11 cellular contexts compared by ENCODE assay signal in the genomic region with DNA sequence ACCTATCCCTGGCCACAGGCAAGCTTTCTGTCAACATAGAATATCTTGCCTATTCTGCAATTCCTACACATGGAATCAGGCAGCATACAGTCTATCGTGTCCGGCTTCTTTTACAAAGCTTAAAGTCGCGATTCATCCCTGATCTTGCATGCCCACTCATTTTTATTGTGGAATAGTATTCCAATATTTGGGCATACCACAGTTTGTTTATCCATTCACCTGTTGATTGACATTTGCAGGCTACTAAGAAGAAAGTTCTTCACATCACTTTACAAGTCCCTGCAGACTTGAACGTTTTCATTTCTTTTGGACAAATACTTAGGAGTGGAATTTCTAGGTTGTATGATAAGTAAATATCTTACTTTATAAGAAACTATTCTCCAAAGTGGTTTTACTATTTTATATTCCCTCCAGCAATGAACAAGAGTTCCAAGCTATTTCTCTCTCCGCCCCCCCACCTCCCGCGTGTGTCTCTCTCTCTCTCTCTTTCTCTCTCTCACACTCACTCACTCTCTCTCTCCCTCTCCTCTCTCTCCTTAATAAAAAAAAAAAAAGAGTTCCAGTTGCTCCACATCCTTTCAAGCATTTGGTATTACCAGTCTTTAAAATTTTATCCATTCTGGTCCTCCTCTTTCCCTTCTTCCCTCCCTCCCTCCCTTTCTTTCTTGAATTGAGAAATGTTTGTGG. TPM values are rescaled to one million over a fixed set of nuclear protein-coding genes. Genes with fewer than 3 reads are reported as not detected.
A peak's percentile ranks its signal among the peaks of the same experiment; 100 is the strongest.
DNase-seq lines count a peak whose midpoint lies in the region; ATAC-seq, FAIRE-seq and TF ChIP-seq lines count a peak whose summit lies in the region.
"Had no signal": no experiment of that assay in that cellular context is flagged by ENCODE, and none has a peak within 500 bp of the region (broad histone marks: within the 10 kb centered on the region; RNA-seq: fewer than 3 reads in every experiment).

No MANE protein-coding gene starts in this region.

- no peaks in the 10 kb centered on the region for H3K36me3 Mint-ChIP-seq in astrocyte (ENCODE audit: low read depth, unreplicated experiment)

- H3K9me3 Mint-ChIP-seq in astrocyte (ENCODE audit: unreplicated experiment), result no peaks in the 10 kb centered on the region

- TF ChIP-seq POLR2A in upper lobe of left lung (IDR thresholded peaks at IDR 0.05), result no peak

- WGBS in upper lobe of left lung, 2 donors, result 70 to 74% methylated on average over 8 of the region's 8 CpGs

- no peak overlapping the region for H3K27ac Mint-ChIP-seq in astrocyte (ENCODE audit: unreplicated experiment)

- H3K27me3 ChIP-seq in cardiac muscle cell (peaks cover 16% of the 10 kb centered on the region), astrocyte (ENCODE audit: insufficient read depth, low read length) (peaks cover 33% of the 10 kb centered on the region), muscle layer of colon (ENCODE audit: control insufficient read depth in 1 of 2, insufficient read depth in 2 of 2, low read length in 2 of 2) (no peaks in the 10 kb centered on the region), upper lobe of left lung (no peaks in the 10 kb centered on the region)
- H3K27me3 ChIP-seq: adrenal gland had no signal

- H4K20me1 ChIP-seq in astrocyte (ENCODE audit: insufficient read depth, low read length), result peaks cover 4% of the 10 kb centered on the region

- no peaks in the 10 kb centered on the region for H3K9me3 ChIP-seq in cardiac muscle cell (ENCODE audit: low read depth)
- H3K9me3 ChIP-seq in astrocyte (ENCODE audit: insufficient read depth, low read depth, low read length), result no peaks in the 10 kb centered on the region
- no peaks in the 10 kb centered on the region for H3K9me3 ChIP-seq in muscle layer of colon (ENCODE audit: low read length)
- H3K9me3 ChIP-seq in upper lobe of left lung, result no peaks in the 10 kb centered on the region
- H3K9me3 ChIP-seq: adrenal gland had no signal

- TF ChIP-seq CTCF in cardiac muscle cell (IDR thresholded peaks at IDR 0.05; ENCODE audit: low read depth, low read length), result no peak
- TF ChIP-seq CTCF in astrocyte (IDR thresholded peaks at IDR 0.05; ENCODE audit: insufficient read depth, low read depth, low read length), result no peak
- TF ChIP-seq CTCF in upper lobe of left lung (IDR thresholded peaks at IDR 0.05), result no peak

- ATAC-seq in upper lobe of left lung (ENCODE audit: low FRiP score in 2 of 2) (no peak), GM19035 (IDR thresholded peaks at IDR 0.05; ENCODE audit: unreplicated experiment) (no peak), HG03097 (IDR thresholded peaks at IDR 0.05; ENCODE audit: low FRiP score, unreplicated experiment) (no peak)

- H3K4me1 ChIP-seq in cardiac muscle cell (ENCODE audit: low read depth) (peaks cover 16% of the 10 kb centered on the region), astrocyte (ENCODE audit: insufficient read depth, low read length) (peaks cover 4% of the 10 kb centered on the region), muscle layer of colon (ENCODE audit: insufficient read depth, low read length) (peaks cover 50% of the 10 kb centered on the region), upper lobe of left lung (peaks cover 16 to 33% (median 19%) of the 10 kb centered on the region in 4 donors)

- no peaks in the 10 kb centered on the region for H3K79me2 ChIP-seq in astrocyte (ENCODE audit: insufficient read depth, low read length)

- peak overlapping the region; percentile 98 for H3K4me2 ChIP-seq in astrocyte (ENCODE audit: low read length)

- no peak for FAIRE-seq in astrocyte (lab: Jason Lieb, UNC)
- FAIRE-seq: GM18507, TTC549 had no signal

- peak overlapping the region; percentile 87 for H3K4me3 Mint-ChIP-seq in astrocyte (ENCODE audit: unreplicated experiment)

- H3K27ac ChIP-seq in cardiac muscle cell (no peak overlapping the region), astrocyte (ENCODE audit: low read depth, low read length) (no peak overlapping the region), muscle layer of colon (ENCODE audit: low read depth, low read length) (peak overlapping the region; percentile 89), upper lobe of left lung (no peak overlapping the region)

- no peak for DNase-seq in cardiac muscle cell (ENCODE audit: low read depth in 1 of 2, low spot score in 1 of 2)
- no peak for DNase-seq in cardiac septum (ENCODE audit: low spot score)
- no peak for DNase-seq in astrocyte (ENCODE audit: low read depth)
- DNase-seq in upper lobe of left lung, result no peak
- no peak for DNase-seq in NCI-H2196 treated with DMSO at 0.1 percent for 48 hours (lab: John Stamatoyannopoulos, UW; ENCODE audit: unreplicated experiment)

- H3K27me3 Mint-ChIP-seq in astrocyte (ENCODE audit: low read depth, unreplicated experiment), result peaks cover 27% of the 10 kb centered on the region

- TF ChIP-seq EP300 in upper lobe of left lung (IDR thresholded peaks at IDR 0.05), result no peak

- intact Hi-C loops in cardiac septum (cut with DNase I), result loop anchor here (5.0 to 10.0 kb wide), 5 partner anchors 84 to 524 kb away; no protein-coding TSS in a partner anchor

- H3K4me3 ChIP-seq in cardiac muscle cell (peak overlapping the region; percentile 59), astrocyte (ENCODE audit: insufficient read depth, low read depth, low read length) (no peak overlapping the region), muscle layer of colon (ENCODE audit: low read depth in 1 of 2, low read length in 2 of 2) (peak overlapping the region; percentile 47 to 70), upper lobe of left lung (peak overlapping the region in 3 of 4 donors; percentile 69 to 90 (median 78))

- H3K4me1 Mint-ChIP-seq in astrocyte (ENCODE audit: low read depth, unreplicated experiment), result peaks cover 9% of the 10 kb centered on the region

- H3K36me3 ChIP-seq in cardiac muscle cell (no peaks in the 10 kb centered on the region), astrocyte (ENCODE audit: insufficient read depth, low read length) (no peaks in the 10 kb centered on the region), muscle layer of colon (ENCODE audit: insufficient read depth, low read length) (no peaks in the 10 kb centered on the region), upper lobe of left lung (no peaks in the 10 kb centered on the region)
- H3K36me3 ChIP-seq: adrenal gland had no signal

- H2AFZ ChIP-seq in astrocyte (ENCODE audit: low read depth, low read length), result no peak overlapping the region

- H3K9ac ChIP-seq in astrocyte (ENCODE audit: low read length), result no peak overlapping the region
- H3K9ac ChIP-seq in muscle layer of colon (ENCODE audit: low read length), result no peak overlapping the region

RNA-seq across cellular contexts. Expression of gene PLCB1, which starts 1.1 kb away (rescaled TPM):
- total RNA-seq in cardiac muscle cell, result 9.0 and 17.6 TPM in 2 replicates
- polyA plus RNA-seq in cardiac muscle cell, result 8.0 and 13.1 TPM in 2 replicates
- 7.3 TPM for total RNA-seq in cardiac septum
- 10.7 and 11.0 TPM in 2 replicates for total RNA-seq in astrocyte
- total RNA-seq in upper lobe of left lung, result 10 to 100 TPM in 3 of 6 donors, 1 to 10 TPM in 3; 4.8 to 26.2 (median 10.7) TPM
